Comparison of ENCODE assay signal across 8 cellular contexts in the genomic region with DNA sequence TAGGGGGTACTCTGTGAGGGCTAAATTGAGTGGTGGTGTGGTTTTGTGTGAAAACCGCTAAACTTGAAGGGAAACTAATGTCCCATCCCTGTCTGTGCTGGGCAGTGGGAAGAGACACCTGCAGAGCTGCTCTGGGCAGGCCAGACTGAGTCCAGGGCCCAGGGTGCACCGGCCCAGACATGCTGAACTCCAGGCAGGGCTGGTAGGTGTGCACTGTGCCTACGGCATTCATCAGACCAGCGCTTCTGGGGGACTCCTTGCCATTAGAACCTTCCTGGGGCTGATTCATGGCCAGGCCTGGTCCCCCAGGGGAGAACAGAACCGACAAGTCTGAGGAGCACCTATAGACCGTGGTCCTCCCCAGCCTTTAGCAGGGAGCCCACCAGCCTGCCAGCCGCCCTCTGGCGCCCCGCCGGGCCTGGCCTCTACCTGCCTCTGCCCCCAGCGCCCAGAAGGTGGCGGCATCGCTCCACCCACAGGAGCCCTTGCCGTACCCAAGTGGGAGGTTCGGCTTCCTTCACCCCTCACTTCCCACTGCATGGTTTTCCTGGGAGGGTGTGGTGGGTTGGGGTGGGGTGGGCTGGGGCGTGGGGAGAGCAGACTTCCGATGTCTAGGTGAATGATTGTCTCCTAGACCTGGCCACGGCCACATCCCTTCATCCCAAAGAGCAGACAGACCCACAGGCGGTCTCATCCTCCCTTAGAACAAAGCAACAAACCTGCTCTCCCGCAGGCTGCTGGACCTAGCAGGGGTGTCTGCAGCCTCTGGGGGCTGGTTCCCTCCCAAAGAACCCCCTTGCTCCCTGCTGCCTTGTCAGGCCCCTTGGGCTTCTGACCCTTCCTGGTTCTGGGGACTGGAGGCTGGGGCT. TPM values are rescaled to one million over a fixed set of nuclear protein-coding genes. Genes with fewer than 3 reads are reported as not detected.
DNase-seq lines count a peak whose midpoint lies in the region; ATAC-seq, FAIRE-seq and TF ChIP-seq lines count a peak whose summit lies in the region.

No MANE protein-coding gene starts in this region.

- peaks cover 51% of the 10 kb centered on the region; the same call in 1 of the 2 replicates for H3K36me3 ChIP-seq in Loucy (ENCODE audit: insufficient read depth, low read length)
- peaks cover 41% of the 10 kb centered on the region for H3K36me3 ChIP-seq in WERI-Rb-1
- H3K36me3 ChIP-seq in body of pancreas (replicated peaks in 1 of 2; ENCODE audit: insufficient read depth in 1 of 2, low read depth in 2 of 2): peaks cover 0 to 4% of the 10 kb centered on the region in 2 donors
- peaks cover 11 to 27% of the 10 kb centered on the region in 2 donors for H3K36me3 ChIP-seq in kidney (ENCODE audit: control insufficient read depth in 1 of 2, insufficient read depth in 2 of 2, low read length in 2 of 2)

- no peak for FAIRE-seq in kidney (lab: Jason Lieb, UNC)

- no peak overlapping the region for H3K4me2 ChIP-seq in Loucy (ENCODE audit: low read depth, low read length, poor library complexity, severe bottlenecking)

- no peak overlapping the region for H2AFZ ChIP-seq in Loucy (ENCODE audit: low read length)

- no peak overlapping the region for H3K4me3 ChIP-seq in Loucy (ENCODE audit: low read length, poor library complexity, severe bottlenecking)
- H3K4me3 ChIP-seq in WERI-Rb-1 (ENCODE audit: low read depth, low read length): no peak overlapping the region
- no peak overlapping the region for H3K4me3 ChIP-seq in body of pancreas
- no peak overlapping the region for H3K4me3 ChIP-seq in kidney (ENCODE audit: low read length in 2 of 2)

- H3K4me1 ChIP-seq in Loucy (ENCODE audit: insufficient read depth, low read length, poor library complexity, severe bottlenecking): no peaks in the 10 kb centered on the region
- no peaks in the 10 kb centered on the region for H3K4me1 ChIP-seq in body of pancreas
- no peaks in the 10 kb centered on the region for H3K4me1 ChIP-seq in kidney (ENCODE audit: control insufficient read depth in 1 of 2, insufficient read depth in 1 of 2, low read depth in 1 of 2, low read length in 2 of 2)

- intact Hi-C loops in body of pancreas (cut with DNase I): no loop called here
- intact Hi-C loops in kidney (cut with DNase I): loop anchor here (10.0 kb wide), 2 partner anchors 81 to 211 kb away; partner anchors contain the start of gene MDGA1

- TF ChIP-seq POLR2A in body of pancreas (IDR thresholded peaks at IDR 0.05): no peak

- H3K9me3 ChIP-seq in Loucy (ENCODE audit: insufficient read depth, low read depth, low read length): no peaks in the 10 kb centered on the region
- H3K9me3 ChIP-seq in WERI-Rb-1 (ENCODE audit: severe bottlenecking): no peaks in the 10 kb centered on the region
- H3K9me3 ChIP-seq in body of pancreas: no peaks in the 10 kb centered on the region
- H3K9me3 ChIP-seq in kidney (ENCODE audit: control insufficient read depth in 1 of 2, low read length in 2 of 2): no peaks in the 10 kb centered on the region

- H3K27me3 ChIP-seq in Loucy (ENCODE audit: insufficient read depth, low read length, poor library complexity, severe bottlenecking) (no peaks in the 10 kb centered on the region), WERI-Rb-1 (ENCODE audit: insufficient read depth, low read depth, severe bottlenecking) (no peaks in the 10 kb centered on the region), body of pancreas (no peaks in the 10 kb centered on the region)

- peak; percentile 66 for ATAC-seq in body of pancreas

- H3K9ac ChIP-seq in Loucy (ENCODE audit: low read depth, low read length, poor library complexity, severe bottlenecking) (no peak overlapping the region), kidney (ENCODE audit: low read length in 2 of 2) (no peak overlapping the region)

- WGBS in body of pancreas, 2 donors: 52 to 93% methylated on average over 3 to 15 of the region's 20 CpGs

- H3F3A ChIP-seq in Loucy (ENCODE audit: low read depth): no peaks in the 10 kb centered on the region

- H4K20me1 ChIP-seq in Loucy (ENCODE audit: insufficient read depth, low read length, poor library complexity, severe bottlenecking): peaks cover 4% of the 10 kb centered on the region

- DNase-seq in NCI-H2196 (lab: John Stamatoyannopoulos, UW; ENCODE audit: unreplicated experiment): peak; percentile 67
- no peak for DNase-seq in NCI-H2196 treated with DMSO at 0.1 percent for 48 hours (lab: John Stamatoyannopoulos, UW; ENCODE audit: unreplicated experiment)
- DNase-seq in WERI-Rb-1: peak; percentile 87
- peak; percentile 40 to 67 (median 56) for DNase-seq in body of pancreas
- DNase-seq in kidney: no peak
- DNase-seq in stimulated activated CD4-positive, alpha-beta T cell treated with anti-CD3 and anti-CD28 coated beads, Interleukin-4, amount 100 ng/mL, for 4 hours: peak; percentile 65 to 78
- no peak for DNase-seq in DMS153 (lab: John Stamatoyannopoulos, UW)

- no peaks in the 10 kb centered on the region for H3K9me2 ChIP-seq in Loucy (replicated peaks; ENCODE audit: low read depth, low read length)

- no peaks in the 10 kb centered on the region for H3K79me2 ChIP-seq in Loucy (ENCODE audit: insufficient read depth, low read length)

- TF ChIP-seq CTCF in Loucy (conservative IDR thresholded peaks at IDR 0.05; ENCODE audit: low read length) (peak; percentile 78), WERI-Rb-1 (IDR thresholded peaks at IDR 0.05; ENCODE audit: low read depth, low read length) (peak; percentile 99), body of pancreas (IDR thresholded peaks at IDR 0.05) (peak; percentile 45 to 77 (median 64)), kidney (IDR thresholded peaks at IDR 0.05; ENCODE audit: borderline replicate concordance, extremely low read depth, insufficient read depth) (peak; percentile 88)

- H3K27ac ChIP-seq in WERI-Rb-1 (peak overlapping the region; percentile 20; the same call in 1 of the 2 replicates), body of pancreas (no peak overlapping the region), kidney (ENCODE audit: low read depth in 2 of 2, low read length in 2 of 2) (no peak overlapping the region)

RNA-seq across cellular contexts. Expression of gene CCDC167, which starts 15.5 kb away (rescaled TPM):
- total RNA-seq in body of pancreas (10 to 100 TPM in 1 of 2 donors, 1 to 10 TPM in 1; 7.6 to 10.9 TPM), kidney (15.7 TPM)
- polyA plus RNA-seq in kidney (ENCODE audit: insufficient read depth, low read depth, low replicate concordance): 63.5 TPM

RNA-seq across cellular contexts. Expression of gene CMTR1, which starts 51.1 kb away (rescaled TPM):
- total RNA-seq in body of pancreas (10 to 100 TPM; 15.8 to 23.4 TPM), kidney (35.6 TPM)
- polyA plus RNA-seq in kidney (ENCODE audit: insufficient read depth, low read depth, low replicate concordance): 17.3 TPM

Comparison
In these comparisons a context has a peak if more than half of its experiments do, and no peak if none do; other contexts are left out.
1. DNase-seq: peak in NCI-H2196 (single experiment), WERI-Rb-1 (single experiment), body of pancreas (4 of 4) and stimulated activated CD4-positive, alpha-beta T cell treated with anti-CD3 and anti-CD28 coated beads, Interleukin-4, amount 100 ng/mL, for 4 hours (2 of 2); none in NCI-H2196 treated with DMSO at 0.1 percent for 48 hours (single experiment), kidney (single experiment) and DMS153 (single experiment).
2. Peak in every context shown above with its lines, with median percentiles within 50 percentile points of each other: CTCF ChIP-seq.